24 cellular contexts compared by ENCODE assay signal in genomic region chr5:163360681-163361080, GRCh38.
"Had no signal": no experiment of that assay in that cellular context is flagged by ENCODE, and none has a peak within 500 bp of the region (broad histone marks: within the 10 kb centered on the region; RNA-seq: fewer than 3 reads in every experiment).

No MANE protein-coding gene starts in this region.

- H3K27me3 ChIP-seq: adrenal gland, foreskin keratinocyte, left lung, neural progenitor cell, right lobe of liver, tibial artery had no signal

- ATAC-seq: activated CD4-positive, alpha-beta T cell treated with anti-CD3 and anti-CD28 coated beads for 36 hours; activated T-helper 17 cell treated with anti-CD3 and anti-CD28 coated beads, Interleukin-2, amount 50 U/mL, for 72 hours; foreskin keratinocyte; left lung; right lobe of liver; stimulated activated naive CD8-positive, alpha-beta T cell treated with anti-CD3 and anti-CD28 coated beads, Interleukin-15, amount 100 ng/mL, for 72 hours had no signal

- H3K9me3 Mint-ChIP-seq: activated T-cell treated with anti-CD3 and anti-CD28 coated beads, Interleukin-2, amount 50 U/mL, for 24 hours; activated T-helper 17 cell treated with anti-CD3 and anti-CD28 coated beads, Interleukin-2, amount 50 U/mL, for 72 hours; stimulated activated effector memory CD8-positive, alpha-beta T cell treated with anti-CD3 and anti-CD28 coated beads, Interleukin-12 subunit alpha, Interleukin-12 subunit beta, amount 100 ng/mL, for 72 hours had no signal

- H3K9me3 ChIP-seq: adrenal gland, right lobe of liver, tibial artery had no signal

- H3K27ac ChIP-seq: adrenal gland, foreskin keratinocyte, left lung, neural progenitor cell, right lobe of liver, skin epidermis, tibial artery had no signal

- H3K4me1 ChIP-seq: adrenal gland, foreskin keratinocyte, left lung, neural progenitor cell, right lobe of liver, tibial artery had no signal

- H3K27me3 Mint-ChIP-seq: activated CD4-positive, alpha-beta T cell treated with anti-CD3 and anti-CD28 coated beads for 36 hours had no signal

- H3K4me3 ChIP-seq: adrenal gland, left lung, lung, neural progenitor cell, right lobe of liver, skin epidermis, tibial artery had no signal

- H3K36me3 ChIP-seq: adrenal gland, left lung, neural progenitor cell, right lobe of liver, tibial artery had no signal

- H3K27ac Mint-ChIP-seq: activated B cell treated with CpG ODN at 0.5 μM for 24 hours; activated CD4-positive, alpha-beta T cell treated with anti-CD3 and anti-CD28 coated beads for 36 hours; activated naive CD8-positive, alpha-beta T cell; activated T-cell treated with anti-CD3 and anti-CD28 coated beads, Interleukin-2, amount 50 U/mL, for 24 hours; activated T-helper 17 cell treated with anti-CD3 and anti-CD28 coated beads, Interleukin-2, amount 50 U/mL, for 72 hours; immature natural killer cell; naive B cell; neural progenitor cell; stimulated activated effector memory CD8-positive, alpha-beta T cell treated with anti-CD3 and anti-CD28 coated beads, Interleukin-12 subunit alpha, Interleukin-12 subunit beta, amount 100 ng/mL, for 72 hours; stimulated activated naive CD8-positive, alpha-beta T cell treated with anti-CD3 and anti-CD28 coated beads, Interleukin-15, amount 100 ng/mL, for 72 hours had no signal

- H3K36me3 Mint-ChIP-seq: activated naive CD8-positive, alpha-beta T cell; immature natural killer cell; naive B cell; neural progenitor cell; stimulated activated effector memory CD8-positive, alpha-beta T cell treated with anti-CD3 and anti-CD28 coated beads, Interleukin-12 subunit alpha, Interleukin-12 subunit beta, amount 100 ng/mL, for 72 hours had no signal

- H3K4me3 Mint-ChIP-seq: activated B cell treated with CpG ODN at 0.5 μM for 24 hours; activated CD4-positive, alpha-beta T cell treated with anti-CD3 and anti-CD28 coated beads for 36 hours; activated naive CD8-positive, alpha-beta T cell; activated T-cell treated with anti-CD3 and anti-CD28 coated beads, Interleukin-2, amount 50 U/mL, for 24 hours; activated T-helper 17 cell treated with anti-CD3 and anti-CD28 coated beads, Interleukin-2, amount 50 U/mL, for 72 hours; immature natural killer cell; naive B cell; neural progenitor cell; stimulated activated effector memory CD8-positive, alpha-beta T cell treated with anti-CD3 and anti-CD28 coated beads, Interleukin-12 subunit alpha, Interleukin-12 subunit beta, amount 100 ng/mL, for 72 hours; stimulated activated naive CD8-positive, alpha-beta T cell treated with anti-CD3 and anti-CD28 coated beads, Interleukin-15, amount 100 ng/mL, for 72 hours had no signal

- H3K4me1 Mint-ChIP-seq: activated B cell treated with CpG ODN at 0.5 μM for 24 hours; activated CD4-positive, alpha-beta T cell treated with anti-CD3 and anti-CD28 coated beads for 36 hours; activated T-helper 17 cell treated with anti-CD3 and anti-CD28 coated beads, Interleukin-2, amount 50 U/mL, for 72 hours; immature natural killer cell; naive B cell; neural progenitor cell; stimulated activated effector memory CD8-positive, alpha-beta T cell treated with anti-CD3 and anti-CD28 coated beads, Interleukin-12 subunit alpha, Interleukin-12 subunit beta, amount 100 ng/mL, for 72 hours; stimulated activated naive CD8-positive, alpha-beta T cell treated with anti-CD3 and anti-CD28 coated beads, Interleukin-15, amount 100 ng/mL, for 72 hours had no signal

- DNase-seq: activated B cell treated with CpG ODN at 0.5 μM for 24 hours; activated CD4-positive, alpha-beta T cell treated with anti-CD3 and anti-CD28 coated beads for 36 hours; activated CD4-positive, alpha-beta T cell treated with anti-CD3 and anti-CD28 coated beads, Interleukin-2, amount 50 U/mL, for 4 hours; activated CD8-positive, alpha-beta memory T cell treated with anti-CD3 and anti-CD28 coated beads for 24 hours; activated CD8-positive, alpha-beta memory T cell treated with anti-CD3 and anti-CD28 coated beads, Interleukin-2, amount 50 U/mL, for 4 hours; activated T-cell treated with anti-CD3 and anti-CD28 coated beads, Interleukin-2, amount 50 U/mL, for 24 hours; adrenal gland; central memory CD4-positive, alpha-beta T cell; effector memory CD4-positive, alpha-beta T cell; foreskin keratinocyte; immature natural killer cell; left lung; naive B cell; posterior cingulate gyrus; right lobe of liver; stimulated activated CD4-positive, alpha-beta T cell treated with anti-CD3 and anti-CD28 coated beads, Interleukin-1b, Interleukin-23, amount 100 ng/mL, for 48 hours; stimulated activated naive CD8-positive, alpha-beta T cell treated with anti-CD3 and anti-CD28 coated beads, Interleukin-15, amount 100 ng/mL, for 72 hours; tibial artery had no signal
